ENCODE assay signal across 1 cellular context in the genomic region with DNA sequence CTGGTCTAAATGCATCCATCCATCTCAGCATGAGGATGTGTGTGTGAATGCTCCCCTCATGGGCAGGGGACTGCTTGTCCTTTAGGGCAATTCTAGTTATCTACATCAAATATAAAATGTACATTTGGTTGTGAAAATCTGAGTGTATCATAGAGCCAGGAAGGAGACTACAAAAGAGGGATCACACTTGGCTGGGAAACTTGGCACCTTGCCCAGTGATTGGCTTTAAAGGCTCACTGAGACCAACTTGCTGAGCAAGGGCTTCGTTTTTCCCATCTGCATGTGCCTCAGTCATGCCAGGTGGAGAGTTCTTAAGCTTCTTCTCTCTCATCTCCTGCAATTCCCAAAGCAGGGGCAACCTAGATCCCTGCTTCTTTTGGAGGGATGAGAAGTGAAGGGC.
TF ChIP-seq lines count a peak whose summit lies in the region.

No MANE protein-coding gene starts in this region.

TF ChIP-seq in K562, 482 proteins besides CTCF, POLR2A, EP300 and RAD21:
- no peak for TF ChIP-seq ZNF324 (CRISPR knock-in tag; IDR thresholded peaks at IDR 0.05)
- peak; percentile 73 for TF ChIP-seq NFIX (CRISPR knock-in tag; IDR thresholded peaks at IDR 0.05; ENCODE audit: low read depth)
- no peak for TF ChIP-seq SREBF1 (IDR thresholded peaks at IDR 0.05; ENCODE audit: borderline replicate concordance, low read depth, low read length)
- TF ChIP-seq ETS2 (tag; IDR thresholded peaks at IDR 0.05; ENCODE audit: borderline replicate concordance, poor library complexity, severe bottlenecking) = no peak
- TF ChIP-seq STAG1 (CRISPR knock-in tag; IDR thresholded peaks at IDR 0.05; ENCODE audit: borderline replicate concordance) = no peak
- TF ChIP-seq ZNF140 (CRISPR knock-in tag; IDR thresholded peaks at IDR 0.05) = no peak
- no peak for TF ChIP-seq ZFPM2 (CRISPR knock-in tag; IDR thresholded peaks at IDR 0.05)
- TF ChIP-seq U2AF2 (optimal IDR thresholded peaks at IDR 0.05; ENCODE audit: low read depth, low read length) = no peak
- TF ChIP-seq, protein P1, sequence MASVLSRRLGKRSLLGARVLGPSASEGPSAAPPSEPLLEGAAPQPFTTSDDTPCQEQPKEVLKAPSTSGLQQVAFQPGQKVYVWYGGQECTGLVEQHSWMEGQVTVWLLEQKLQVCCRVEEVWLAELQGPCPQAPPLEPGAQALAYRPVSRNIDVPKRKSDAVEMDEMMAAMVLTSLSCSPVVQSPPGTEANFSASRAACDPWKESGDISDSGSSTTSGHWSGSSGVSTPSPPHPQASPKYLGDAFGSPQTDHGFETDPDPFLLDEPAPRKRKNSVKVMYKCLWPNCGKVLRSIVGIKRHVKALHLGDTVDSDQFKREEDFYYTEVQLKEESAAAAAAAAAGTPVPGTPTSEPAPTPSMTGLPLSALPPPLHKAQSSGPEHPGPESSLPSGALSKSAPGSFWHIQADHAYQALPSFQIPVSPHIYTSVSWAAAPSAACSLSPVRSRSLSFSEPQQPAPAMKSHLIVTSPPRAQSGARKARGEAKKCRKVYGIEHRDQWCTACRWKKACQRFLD (CRISPR knock-in tag; IDR thresholded peaks at IDR 0.05) = no peak
- no peak for TF ChIP-seq NCOA4 (IDR thresholded peaks at IDR 0.05; ENCODE audit: partially characterized antibody)
- TF ChIP-seq ZNF316 (IDR thresholded peaks at IDR 0.05) = no peak
- no peak for TF ChIP-seq CHD1 (IDR thresholded peaks at IDR 0.05; ENCODE audit: low read length)
- TF ChIP-seq TAF1 (IDR thresholded peaks at IDR 0.05; ENCODE audit: control insufficient read depth, extremely low read depth, insufficient read depth, low read length, severe bottlenecking) = no peak
- TF ChIP-seq, protein P2, sequence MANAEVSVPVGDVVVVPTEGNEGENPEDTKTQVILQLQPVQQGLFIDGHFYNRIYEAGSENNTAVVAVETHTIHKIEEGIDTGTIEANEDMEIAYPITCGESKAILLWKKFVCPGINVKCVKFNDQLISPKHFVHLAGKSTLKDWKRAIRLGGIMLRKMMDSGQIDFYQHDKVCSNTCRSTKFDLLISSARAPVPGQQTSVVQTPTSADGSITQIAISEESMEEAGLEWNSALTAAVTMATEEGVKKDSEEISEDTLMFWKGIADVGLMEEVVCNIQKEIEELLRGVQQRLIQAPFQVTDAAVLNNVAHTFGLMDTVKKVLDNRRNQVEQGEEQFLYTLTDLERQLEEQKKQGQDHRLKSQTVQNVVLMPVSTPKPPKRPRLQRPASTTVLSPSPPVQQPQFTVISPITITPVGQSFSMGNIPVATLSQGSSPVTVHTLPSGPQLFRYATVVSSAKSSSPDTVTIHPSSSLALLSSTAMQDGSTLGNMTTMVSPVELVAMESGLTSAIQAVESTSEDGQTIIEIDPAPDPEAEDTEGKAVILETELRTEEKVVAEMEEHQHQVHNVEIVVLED (CRISPR knock-in tag; IDR thresholded peaks at IDR 0.05) = no peak
- TF ChIP-seq POLR3G (IDR thresholded peaks at IDR 0.05; ENCODE audit: extremely low read depth, insufficient read length, insufficient replicate concordance) = no peak
- no peak for TF ChIP-seq ZFX (CRISPR knock-in tag; IDR thresholded peaks at IDR 0.05)
- peak; percentile 93 for TF ChIP-seq NFIC (IDR thresholded peaks at IDR 0.05)
